In the genomic region with DNA sequence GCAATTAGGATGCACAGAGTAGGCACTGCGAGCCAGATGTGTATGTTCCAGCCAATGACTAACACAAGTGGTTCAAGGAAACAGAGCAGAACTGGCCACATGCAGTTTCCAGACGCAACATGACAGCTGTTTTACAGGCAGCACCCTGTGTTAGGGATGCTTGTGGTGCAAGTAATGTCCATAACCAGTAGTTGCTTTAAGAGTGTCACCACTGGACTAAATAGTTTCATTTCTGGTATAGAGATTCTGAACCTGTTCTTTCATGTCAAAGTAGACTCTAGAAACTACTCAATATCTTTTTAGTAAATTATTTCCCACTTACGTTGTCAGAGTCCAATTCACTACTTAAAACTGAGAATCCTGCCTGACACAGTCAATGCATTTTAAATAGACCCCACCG, we compare ENCODE assay signal across 22 cellular contexts. TPM values are rescaled to one million over a fixed set of nuclear protein-coding genes. Genes with fewer than 3 reads are reported as not detected.
DNase-seq lines count a peak whose midpoint lies in the region; ATAC-seq and TF ChIP-seq lines count a peak whose summit lies in the region.
"Had no signal": no experiment of that assay in that cellular context is flagged by ENCODE, and none has a peak within 500 bp of the region (broad histone marks: within the 10 kb centered on the region; RNA-seq: fewer than 3 reads in every experiment).

No MANE protein-coding gene starts in this region.

- H3K27me3 Mint-ChIP-seq in activated CD8-positive, alpha-beta T cell treated with anti-CD3 and anti-CD28 coated beads for 36 hours: no peaks in the 10 kb centered on the region

- H3K27ac Mint-ChIP-seq in activated CD8-positive, alpha-beta T cell treated with anti-CD3 and anti-CD28 coated beads for 36 hours: no peak overlapping the region
- H3K27ac Mint-ChIP-seq: CD8-positive, alpha-beta T cell; GM23338 had no signal

- H3K36me3 Mint-ChIP-seq in activated CD8-positive, alpha-beta T cell treated with anti-CD3 and anti-CD28 coated beads for 36 hours (ENCODE audit: low read depth): no peaks in the 10 kb centered on the region
- H3K36me3 Mint-ChIP-seq: CD8-positive, alpha-beta T cell had no signal

- intact Hi-C loops in activated CD8-positive, alpha-beta T cell treated with anti-CD3 and anti-CD28 coated beads for 36 hours (cut with micrococcal nuclease): no loop called here

- CTCF ChIA-PET in activated CD8-positive, alpha-beta T cell treated with anti-CD3 and anti-CD28 coated beads for 36 hours (lab: Charles Lee): interaction anchor here (1.0 to 1.8 kb wide), 3 partner anchors 10 to 78 kb away, joined by 4 to 6 read pairs (median 5); no protein-coding TSS in a partner anchor

- no peaks in the 10 kb centered on the region for H3K9me3 Mint-ChIP-seq in activated CD8-positive, alpha-beta T cell treated with anti-CD3 and anti-CD28 coated beads for 36 hours
- H3K9me3 Mint-ChIP-seq: CD8-positive, alpha-beta T cell; GM23338 had no signal

- H3K4me1 Mint-ChIP-seq in activated CD8-positive, alpha-beta T cell treated with anti-CD3 and anti-CD28 coated beads for 36 hours (ENCODE audit: low read depth): peaks cover 5% of the 10 kb centered on the region

- ATAC-seq in GM19438 (IDR thresholded peaks at IDR 0.05; ENCODE audit: low read depth, unreplicated experiment) (peak; percentile 93), HG03521 (IDR thresholded peaks at IDR 0.05; ENCODE audit: unreplicated experiment) (peak; percentile 45), GM19023 (IDR thresholded peaks at IDR 0.05; ENCODE audit: unreplicated experiment) (no peak)
- no peak for ATAC-seq in activated CD8-positive, alpha-beta T cell treated with anti-CD3 and anti-CD28 coated beads for 36 hours
- ATAC-seq: CD8-positive, alpha-beta T cell; GM23338; HCT116; Right ventricle myocardium inferior had no signal

- TF ChIP-seq CTCF in activated CD8-positive, alpha-beta T cell treated with anti-CD3 and anti-CD28 coated beads for 36 hours (IDR thresholded peaks at IDR 0.05): no peak

- H3K4me3 Mint-ChIP-seq in activated CD8-positive, alpha-beta T cell treated with anti-CD3 and anti-CD28 coated beads for 36 hours: no peak overlapping the region
- H3K4me3 Mint-ChIP-seq: CD8-positive, alpha-beta T cell; GM23338 had no signal

- DNase-seq in DMS79 (lab: John Stamatoyannopoulos, UW) (peak; percentile 74), myocyte (ENCODE audit: low read depth) (peak; percentile 40), NCI-H1105 (lab: John Stamatoyannopoulos, UW) (no peak)
- no peak for DNase-seq in activated CD8-positive, alpha-beta T cell treated with anti-CD3 and anti-CD28 coated beads for 36 hours
- DNase-seq: 8988T; AML-193; C1 segment of cervical spinal cord; CD8-positive, alpha-beta T cell; KG1; NCI-H1105 treated with DMSO at 0.1 percent for 48 hours; NCI-H1694; NCI-H2081 treated with DMSO at 0.1 percent for 48 hours; NCI-H2171 treated with DMSO at 0.1 percent for 48 hours; NCI-H446; NCI-H526 treated with DMSO at 0.1 percent for 48 hours; T-helper 1 cell had no signal

- POLR2A ChIA-PET in activated CD8-positive, alpha-beta T cell treated with anti-CD3 and anti-CD28 coated beads for 36 hours (lab: Charles Lee): no interaction called here

RNA-seq across cellular contexts. Expression of a gene that starts 14.5 kb away (rescaled TPM):
- total RNA-seq in myocyte: 26.3 and 31.6 TPM in 2 replicates
- polyA plus RNA-seq in myocyte (2012): 7.9 TPM
- total RNA-seq in activated CD8-positive, alpha-beta T cell treated with anti-CD3 and anti-CD28 coated beads for 36 hours: 10 to 100 TPM; 16.4 to 22.6 TPM

Comparison
In these comparisons a context has a peak if more than half of its experiments do, and no peak if none do; other contexts are left out.
1. DNase-seq: peak in DMS79 (single experiment) and myocyte (single experiment); none in activated CD8-positive, alpha-beta T cell treated with anti-CD3 and anti-CD28 coated beads for 36 hours (single experiment) and NCI-H1105 (single experiment).
2. ATAC-seq: peak in GM19438 (single experiment) and HG03521 (single experiment); none in GM19023 (single experiment) and activated CD8-positive, alpha-beta T cell treated with anti-CD3 and anti-CD28 coated beads for 36 hours (single experiment).